13 cellular contexts compared by ENCODE assay signal in the genomic region with DNA sequence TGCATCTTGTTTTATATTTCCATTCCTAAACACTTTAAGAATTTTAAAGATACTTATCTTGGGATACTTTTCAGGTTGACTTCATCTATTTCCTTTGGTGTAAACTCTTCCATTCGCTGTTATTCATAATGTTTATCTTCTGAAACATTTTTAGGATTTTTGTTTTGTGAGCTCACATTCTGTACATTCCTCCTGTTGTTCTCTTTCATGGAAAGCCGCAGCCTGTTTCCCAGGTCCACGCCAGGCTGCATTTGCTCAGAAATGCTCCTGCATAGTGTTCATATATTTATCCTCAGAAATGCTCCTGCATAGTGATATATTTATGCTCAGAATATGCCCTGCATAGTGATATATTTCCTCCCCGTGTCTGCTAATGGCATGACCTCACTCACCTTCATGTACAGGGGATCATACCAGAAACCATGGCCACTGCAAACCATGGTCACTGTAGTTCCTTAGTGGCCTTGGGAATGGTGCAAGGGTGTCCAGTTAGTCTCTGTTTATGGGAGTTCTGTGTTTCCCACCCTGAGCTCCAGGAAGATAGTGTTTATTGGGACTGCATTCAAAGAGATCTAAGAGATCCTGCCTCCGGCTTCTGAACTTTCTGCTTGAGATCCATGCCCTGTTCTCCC.
DNase-seq lines count a peak whose midpoint lies in the region; ATAC-seq and TF ChIP-seq lines count a peak whose summit lies in the region.
"Had no signal": no experiment of that assay in that cellular context is flagged by ENCODE, and none has a peak within 500 bp of the region (broad histone marks: within the 10 kb centered on the region; RNA-seq: fewer than 3 reads in every experiment).

No MANE protein-coding gene starts in this region.

- no peaks in the 10 kb centered on the region for H3K79me1 ChIP-seq in H9 (ENCODE audit: insufficient read depth, low read depth, low read length, poor library complexity, severe bottlenecking)

- H3K4ac ChIP-seq in H9 (ENCODE audit: low read depth, low read length): no peak overlapping the region

- no peak overlapping the region for H2BK120ac ChIP-seq in H9 (ENCODE audit: low read depth, low read length, poor library complexity, severe bottlenecking)

- no peak overlapping the region for H4K8ac ChIP-seq in H9 (replicated peaks; ENCODE audit: insufficient read length, low read depth, low read length)

- H3K4me3 Mint-ChIP-seq in H9: no peak overlapping the region

- no peak overlapping the region for H2BK15ac ChIP-seq in H9 (ENCODE audit: low read depth, low read length)

- peak overlapping the region in 1 of 3 experiments; percentile 75; a peak in 2 of 7 replicates for H3K27ac Mint-ChIP-seq in H9

- no peaks in the 10 kb centered on the region for H3K36me3 Mint-ChIP-seq in H9 (ENCODE audit: insufficient read depth in 1 of 3, low read depth in 3 of 3)

- H4K91ac ChIP-seq in H9 (ENCODE audit: insufficient read length, low read depth, low read length): no peak overlapping the region

- H3K27ac ChIP-seq in H9 (ENCODE audit: insufficient read length, low read depth, low read length): no peak overlapping the region
- peak overlapping the region; percentile 38 for H3K27ac ChIP-seq in hepatocyte
- no peak overlapping the region for H3K27ac ChIP-seq in heart right ventricle

- H3K9me3 ChIP-seq in H9 (ENCODE audit: control insufficient read depth, low read depth, low read length): no peaks in the 10 kb centered on the region
- H3K9me3 ChIP-seq in adipocyte (ENCODE audit: control insufficient read depth, low read length): peaks cover 4% of the 10 kb centered on the region
- no peaks in the 10 kb centered on the region for H3K9me3 ChIP-seq in hepatocyte (ENCODE audit: low read depth)
- H3K9me3 ChIP-seq in heart right ventricle: peaks cover 0 to 4% (median 0%) of the 10 kb centered on the region in 11 donors

- H3K27me3 ChIP-seq in H9 (ENCODE audit: insufficient read depth, low read length) (no peaks in the 10 kb centered on the region), adipocyte (replicated peaks; ENCODE audit: control insufficient read depth, insufficient read depth, low read length) (no peaks in the 10 kb centered on the region), hepatocyte (no peaks in the 10 kb centered on the region), heart right ventricle (no peaks in the 10 kb centered on the region)

- H3K4me1 Mint-ChIP-seq in H9: peaks cover 12 to 15% of the 10 kb centered on the region in 2 experiments

- peak overlapping the region; percentile 46 for H2AK5ac ChIP-seq in H9 (ENCODE audit: insufficient read length, low read length)

- H3K4me2 ChIP-seq in H9 (ENCODE audit: insufficient read depth, insufficient read length, low read length) (no peak overlapping the region), hepatocyte (no peak overlapping the region)

- peaks cover 4% of the 10 kb centered on the region; the same call in 1 of the 2 replicates for H3K4me1 ChIP-seq in H9 (ENCODE audit: insufficient read depth, low read length)
- H3K4me1 ChIP-seq in adipocyte (ENCODE audit: control insufficient read depth, insufficient read depth, low read length): peaks cover 5% of the 10 kb centered on the region
- no peaks in the 10 kb centered on the region for H3K4me1 ChIP-seq in hepatocyte (ENCODE audit: insufficient read depth)
- no peaks in the 10 kb centered on the region for H3K4me1 ChIP-seq in heart right ventricle

- no peak for TF ChIP-seq CTCF in H9 (conservative IDR thresholded peaks at IDR 0.05)
- no peak for TF ChIP-seq CTCF in hepatocyte (IDR thresholded peaks at IDR 0.05; ENCODE audit: poor library complexity)
- TF ChIP-seq CTCF in heart right ventricle (IDR thresholded peaks at IDR 0.05): no peak

- no peak overlapping the region for H4K5ac ChIP-seq in H9 (ENCODE audit: insufficient read length, low read depth, low read length)

- H3K4me3 ChIP-seq in adipocyte (ENCODE audit: low read length): no peak overlapping the region
- H3K4me3 ChIP-seq in hepatocyte: no peak overlapping the region
- no peak overlapping the region for H3K4me3 ChIP-seq in heart right ventricle

- ATAC-seq in GM19467 (IDR thresholded peaks at IDR 0.05; ENCODE audit: unreplicated experiment) (no peak), heart right ventricle (no peak)

- H3K9ac ChIP-seq in H9 (ENCODE audit: extremely low read depth, insufficient read length, low read length): peak overlapping the region; percentile 38
- no peak overlapping the region for H3K9ac ChIP-seq in adipocyte (ENCODE audit: low read length)

- WGBS in H9 (ENCODE audit: extremely low coverage, insufficient read length, low lambda C conversion rate): no CpG with 5 or more reads among the region's 5 CpGs
- 54% methylated on average over 5 of the region's 5 CpGs for WGBS in hepatocyte (ENCODE audit: low lambda C conversion rate, missing lambda C conversion rate)
- WGBS in heart right ventricle, 2 donors: 50% methylated on average over 5 of the region's 5 CpGs

- H2AFZ ChIP-seq in H9 (ENCODE audit: low read length) (no peak overlapping the region), hepatocyte (no peak overlapping the region)

- H3K18ac ChIP-seq in H9 (ENCODE audit: insufficient read length, low read depth, low read length): peak overlapping the region; percentile 75

- H3K36me3 ChIP-seq in adipocyte (ENCODE audit: control insufficient read depth, insufficient read depth, low read length, severe bottlenecking) (no peaks in the 10 kb centered on the region), hepatocyte (replicated peaks; ENCODE audit: insufficient read depth, low read depth) (no peaks in the 10 kb centered on the region), heart right ventricle (no peaks in the 10 kb centered on the region)

- peak overlapping the region; percentile 38 for H2BK5ac ChIP-seq in H9 (ENCODE audit: insufficient read length, low read length)

- H2BK12ac ChIP-seq in H9 (ENCODE audit: insufficient read length, low read depth, low read length): no peak overlapping the region

- no peak overlapping the region for H3K56ac ChIP-seq in H9 (ENCODE audit: insufficient read length, low read depth, low read length)

- H3K9me2 ChIP-seq in hepatocyte (replicated peaks; ENCODE audit: insufficient read depth): no peaks in the 10 kb centered on the region

- intact Hi-C loops in heart right ventricle (cut with DNase I): no loop called here

- H4K20me1 ChIP-seq in H9 (ENCODE audit: control insufficient read depth, insufficient read depth, insufficient read length) (no peaks in the 10 kb centered on the region), hepatocyte (ENCODE audit: insufficient read depth, poor library complexity, severe bottlenecking) (no peaks in the 10 kb centered on the region)

- H3T11ph ChIP-seq in H9 (ENCODE audit: low read length): no peak overlapping the region

- no peaks in the 10 kb centered on the region for H3K27me3 Mint-ChIP-seq in H9 (ENCODE audit: low read depth)

- no peak overlapping the region for H3K14ac ChIP-seq in H9 (ENCODE audit: insufficient read depth, low read length)

- peaks cover 0 to 7% of the 10 kb centered on the region in 2 experiments; a peak in 1 of 5 replicates for H3K9me3 Mint-ChIP-seq in H9

- no peak overlapping the region for H3K23ac ChIP-seq in H9 (ENCODE audit: insufficient read length, low read depth, low read length)

- H3K79me2 ChIP-seq in H9 (ENCODE audit: insufficient read depth, low read length) (no peaks in the 10 kb centered on the region), hepatocyte (no peaks in the 10 kb centered on the region)

- DNase-seq in 8988T (peak; percentile 43), H9 (no peak), adipocyte (ENCODE audit: low read depth) (peak; percentile 70), hepatocyte (ENCODE audit: low spot score) (peak; percentile 11), NCI-H82 (lab: John Stamatoyannopoulos, UW) (no peak), heart right ventricle (no peak), DMS53 (lab: John Stamatoyannopoulos, UW) (no peak)
- DNase-seq: activated CD4-positive, alpha-beta T cell treated with anti-CD3 and anti-CD28 coated beads for 1 hour; activated T-cell treated with anti-CD3 and anti-CD28 coated beads, Interleukin-2, amount 50 U/mL, for 48 hours; Kasumi-1; NCI-H446; SIG-M5 had no signal

- H3K23me2 ChIP-seq in H9 (ENCODE audit: insufficient read length, low read depth, low read length, poor library complexity, severe bottlenecking): no peaks in the 10 kb centered on the region

- no peak overlapping the region for H2BK20ac ChIP-seq in H9 (ENCODE audit: low read depth, low read length, poor library complexity, severe bottlenecking)

Comparison
In these comparisons a context has a peak if more than half of its experiments do, and no peak if none do; other contexts are left out.
1. DNase-seq: peak in 8988T (single experiment), adipocyte (single experiment) and hepatocyte (single experiment); none in H9 (single experiment), NCI-H82 (single experiment), heart right ventricle (0 of 2) and DMS53 (single experiment).